ENCODE assay signal across 10 cellular contexts in genomic region chr1:1359668-1360468, GRCh38. TPM values are rescaled to one million over a fixed set of nuclear protein-coding genes. Genes with fewer than 3 reads are reported as not detected.
DNase-seq lines count a peak whose midpoint lies in the region; ATAC-seq lines count a peak whose summit lies in the region.
"Had no signal": no experiment of that assay in that cellular context is flagged by ENCODE, and none has a peak within 500 bp of the region (broad histone marks: within the 10 kb centered on the region; RNA-seq: fewer than 3 reads in every experiment).

No MANE protein-coding gene starts in this region.

- peaks cover 12% of the 10 kb centered on the region for H3K27me3 Mint-ChIP-seq in activated CD4-positive, alpha-beta T cell treated with anti-CD3 and anti-CD28 coated beads, Interleukin-2, amount 10 ng/mL, durations not matched to agents 7 days and 5 days
- H3K27me3 Mint-ChIP-seq: activated CD8-positive, alpha-beta T cell treated with anti-CD3 and anti-CD28 coated beads for 36 hours had no signal

- H3K27ac Mint-ChIP-seq in activated CD4-positive, alpha-beta T cell treated with anti-CD3 and anti-CD28 coated beads, Interleukin-2, amount 10 ng/mL, durations not matched to agents 7 days and 5 days = peak overlapping the region; percentile 74
- H3K27ac Mint-ChIP-seq: activated CD8-positive, alpha-beta T cell treated with anti-CD3 and anti-CD28 coated beads for 36 hours had no signal

- CTCF ChIA-PET in activated CD4-positive, alpha-beta T cell treated with anti-CD3 and anti-CD28 coated beads, Interleukin-2, amount 10 ng/mL, durations not matched to agents 7 days and 5 days (lab: Charles Lee) = no interaction called here

- POLR2A ChIA-PET in activated CD4-positive, alpha-beta T cell treated with anti-CD3 and anti-CD28 coated beads, Interleukin-2, amount 10 ng/mL, durations not matched to agents 7 days and 5 days (lab: Charles Lee) = no interaction called here

- no peaks in the 10 kb centered on the region for H3K9me3 ChIP-seq in muscle layer of colon (ENCODE audit: low read length)

- peaks cover 2% of the 10 kb centered on the region for H3K9me3 Mint-ChIP-seq in activated CD4-positive, alpha-beta T cell treated with anti-CD3 and anti-CD28 coated beads, Interleukin-2, amount 10 ng/mL, durations not matched to agents 7 days and 5 days
- H3K9me3 Mint-ChIP-seq: activated CD8-positive, alpha-beta T cell treated with anti-CD3 and anti-CD28 coated beads for 36 hours had no signal

- peaks cover 36% of the 10 kb centered on the region for H3K4me1 ChIP-seq in muscle layer of colon (ENCODE audit: insufficient read depth, low read length)
- peaks cover 2% of the 10 kb centered on the region for H3K4me1 ChIP-seq in urinary bladder (ENCODE audit: insufficient read depth)

- H3K27ac ChIP-seq in muscle layer of colon (ENCODE audit: low read depth, low read length) (peak overlapping the region; percentile 46), urinary bladder (ENCODE audit: low read depth) (peak overlapping the region; percentile 87)

- H3K27me3 ChIP-seq in muscle layer of colon (ENCODE audit: control insufficient read depth in 1 of 2, insufficient read depth in 2 of 2, low read length in 2 of 2) = peaks cover 0 to 4% of the 10 kb centered on the region in 2 donors

- ATAC-seq in GM19023 (IDR thresholded peaks at IDR 0.05; ENCODE audit: unreplicated experiment) (no peak), HG03108 (IDR thresholded peaks at IDR 0.05; ENCODE audit: unreplicated experiment) (no peak)
- ATAC-seq: activated CD8-positive, alpha-beta T cell treated with anti-CD3 and anti-CD28 coated beads for 36 hours had no signal

- H3K4me1 Mint-ChIP-seq in activated CD4-positive, alpha-beta T cell treated with anti-CD3 and anti-CD28 coated beads, Interleukin-2, amount 10 ng/mL, durations not matched to agents 7 days and 5 days = peaks cover 22% of the 10 kb centered on the region

- H3K4me3 ChIP-seq in muscle layer of colon (ENCODE audit: low read depth in 1 of 2, low read length in 2 of 2) = no peak overlapping the region
- H3K4me3 ChIP-seq in urinary bladder (ENCODE audit: low read depth, low read length) = no peak overlapping the region

- H3K36me3 ChIP-seq in muscle layer of colon (ENCODE audit: insufficient read depth, low read length) (no peaks in the 10 kb centered on the region), urinary bladder (ENCODE audit: insufficient read depth) (no peaks in the 10 kb centered on the region)

- DNase-seq in activated CD4-positive, alpha-beta T cell treated with anti-CD3 and anti-CD28 coated beads, Interleukin-2, amount 10 ng/mL, durations not matched to agents 7 days and 5 days = no peak
- DNase-seq in activated CD4-positive, alpha-beta T cell treated with anti-CD3 and anti-CD28 coated beads, Interleukin-2, amount 50 U/mL, for 48 hours = no peak
- peak; percentile 75 for DNase-seq in ecto neural progenitor cell (ENCODE audit: low spot score)
- no peak for DNase-seq in activated CD4-positive, CD25-positive, alpha-beta regulatory T cell treated with anti-CD3 and anti-CD28 coated beads, Interleukin-2, amount 50 U/mL, for 72 hours
- DNase-seq: NCI-H2227 treated with DMSO at 0.1 percent for 48 hours had no signal

- WGBS in urinary bladder = 50% methylated on average over 28 of the region's 28 CpGs

- H3K36me3 Mint-ChIP-seq in activated CD4-positive, alpha-beta T cell treated with anti-CD3 and anti-CD28 coated beads, Interleukin-2, amount 10 ng/mL, durations not matched to agents 7 days and 5 days (ENCODE audit: low read depth) = no peaks in the 10 kb centered on the region

- no peak overlapping the region for H3K4me3 Mint-ChIP-seq in activated CD4-positive, alpha-beta T cell treated with anti-CD3 and anti-CD28 coated beads, Interleukin-2, amount 10 ng/mL, durations not matched to agents 7 days and 5 days
- H3K4me3 Mint-ChIP-seq: activated CD8-positive, alpha-beta T cell treated with anti-CD3 and anti-CD28 coated beads for 36 hours had no signal

- no peak overlapping the region for H3K9ac ChIP-seq in muscle layer of colon (ENCODE audit: low read length)

RNA-seq across cellular contexts. Expression of gene MXRA8, which starts 1.5 kb away (rescaled TPM):
- total RNA-seq in activated CD4-positive, alpha-beta T cell treated with anti-CD3 and anti-CD28 coated beads, Interleukin-2, amount 10 ng/mL, durations not matched to agents 7 days and 5 days = under 1 TPM; 0.15 to 0.30 TPM
- 62.7 TPM for total RNA-seq in urinary bladder
- polyA plus RNA-seq in urinary bladder = 159 TPM

RNA-seq across cellular contexts. Expression of gene DVL1, which starts 10.7 kb away (rescaled TPM):
- total RNA-seq in activated CD4-positive, alpha-beta T cell treated with anti-CD3 and anti-CD28 coated beads, Interleukin-2, amount 10 ng/mL, durations not matched to agents 7 days and 5 days = 10 to 100 TPM; 33.0 to 34.0 TPM
- total RNA-seq in urinary bladder = 26.4 TPM
- 69.0 TPM for polyA plus RNA-seq in urinary bladder

RNA-seq across cellular contexts. Expression of gene AURKAIP1, which starts 15.1 kb away (rescaled TPM):
- 100 to 1,000 TPM; 101 to 125 TPM for total RNA-seq in activated CD4-positive, alpha-beta T cell treated with anti-CD3 and anti-CD28 coated beads, Interleukin-2, amount 10 ng/mL, durations not matched to agents 7 days and 5 days
- total RNA-seq in urinary bladder = 20.7 TPM
- polyA plus RNA-seq in urinary bladder = 158 TPM

RNA-seq across cellular contexts. Expression of gene TAS1R3, which starts 28.8 kb away (rescaled TPM):
- total RNA-seq in activated CD4-positive, alpha-beta T cell treated with anti-CD3 and anti-CD28 coated beads, Interleukin-2, amount 10 ng/mL, durations not matched to agents 7 days and 5 days = 1 to 10 TPM; 3.1 to 3.7 TPM
- total RNA-seq in urinary bladder = 0.48 TPM
- polyA plus RNA-seq in urinary bladder = 0.11 TPM

RNA-seq across cellular contexts. Expression of gene CPTP, which starts 35.3 kb away (rescaled TPM):
- total RNA-seq in activated CD4-positive, alpha-beta T cell treated with anti-CD3 and anti-CD28 coated beads, Interleukin-2, amount 10 ng/mL, durations not matched to agents 7 days and 5 days = 10 to 100 TPM; 25.2 to 27.6 TPM
- total RNA-seq in urinary bladder = 6.1 TPM
- 17.1 TPM for polyA plus RNA-seq in urinary bladder

Comparison
In these comparisons a context has a peak if more than half of its experiments do, and no peak if none do; other contexts are left out.
1. RNA of gene MXRA8, which starts 1.5 kb away (total RNA-seq): 62.7 TPM in urinary bladder (single experiment); 0.15 to 0.30 TPM in activated CD4-positive, alpha-beta T cell treated with anti-CD3 and anti-CD28 coated beads, Interleukin-2, amount 10 ng/mL, durations not matched to agents 7 days and 5 days; every median in the first group is over 10 times any median in the second.